In the genomic region with DNA sequence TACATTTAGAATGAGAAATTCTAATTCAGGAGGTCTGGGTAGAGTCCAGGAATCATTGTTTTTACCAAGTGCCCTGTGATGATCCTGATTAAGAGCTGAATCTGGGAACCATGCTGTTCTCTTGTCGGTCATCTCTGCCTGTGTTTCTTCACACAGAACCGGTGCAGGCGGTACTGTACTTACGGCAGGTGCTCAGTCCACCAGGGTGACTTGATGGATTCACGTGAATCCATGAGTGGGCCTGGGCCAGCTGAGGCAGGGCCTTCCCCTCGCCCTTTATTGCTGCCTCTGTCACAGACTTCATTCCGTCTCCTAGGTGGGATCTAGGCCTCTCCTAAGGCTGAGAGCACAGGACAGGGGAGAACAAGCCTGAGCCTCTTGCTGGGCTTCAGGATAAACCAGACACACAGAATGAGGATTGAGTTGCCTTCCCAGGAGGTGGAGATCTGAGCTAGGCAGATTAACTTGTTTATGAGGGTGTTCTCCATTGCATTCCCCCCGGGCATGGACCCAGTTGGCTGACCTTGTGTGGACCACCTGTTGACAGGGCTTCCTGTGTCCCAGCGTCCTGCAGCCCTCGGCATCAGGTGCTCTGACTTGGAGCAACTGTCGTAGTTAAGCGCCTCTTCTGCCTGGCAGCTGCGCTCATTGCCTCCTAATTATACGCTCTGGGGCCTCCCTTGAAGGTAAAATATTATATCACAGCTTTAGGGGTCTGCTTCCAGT, we compare ENCODE assay signal across 14 cellular contexts. TPM values are rescaled to one million over a fixed set of nuclear protein-coding genes. Genes with fewer than 3 reads are reported as not detected.
DNase-seq lines count a peak whose midpoint lies in the region; ATAC-seq and TF ChIP-seq lines count a peak whose summit lies in the region.
"Had no signal": no experiment of that assay in that cellular context is flagged by ENCODE, and none has a peak within 500 bp of the region (broad histone marks: within the 10 kb centered on the region; RNA-seq: fewer than 3 reads in every experiment).

No MANE protein-coding gene starts in this region.

- intact Hi-C loops in HCT116 (cut with micrococcal nuclease), result no loop called here

- H3K36me3 ChIP-seq in HCT116 (ENCODE audit: control insufficient read depth in 1 of 2, insufficient read depth in 2 of 2, low read length in 2 of 2) (no peaks in the 10 kb centered on the region), WERI-Rb-1 (no peaks in the 10 kb centered on the region), mucosa of rectum (ENCODE audit: control insufficient read depth in 2 of 2, insufficient read depth in 2 of 2, low read length in 2 of 2) (no peaks in the 10 kb centered on the region)

- BruUV-seq in HCT116 (replicated peaks; lab: Mats Ljungman, UMichigan), result no TSS peak

- no peak overlapping the region for H2AFZ ChIP-seq in HCT116 (ENCODE audit: low read depth, low read length, poor library complexity, severe bottlenecking)

- no peaks in the 10 kb centered on the region for H3K27me3 ChIP-seq in HCT116 (ENCODE audit: insufficient read depth, low read length)
- H3K27me3 ChIP-seq in WERI-Rb-1 (ENCODE audit: insufficient read depth, low read depth, severe bottlenecking), result no peaks in the 10 kb centered on the region
- H3K27me3 ChIP-seq in mucosa of rectum (ENCODE audit: control insufficient read depth in 2 of 2, insufficient read depth in 2 of 2, low read length in 2 of 2), result no peaks in the 10 kb centered on the region

- RAD21 ChIA-PET in HCT116 (lab: Charles Lee; ENCODE audit: low non-redundant PET in 1 of 2, low total read pairs in 2 of 2, uncharacterized antibody in 2 of 2, unreplicated experiment in 2 of 2), result no interaction called here

- CTCF ChIA-PET in HCT116 (lab: Charles Lee), result no interaction called here

- TF ChIP-seq RAD21 in HCT116 (IDR thresholded peaks at IDR 0.05; ENCODE audit: low read depth), result no peak

- in situ Hi-C loops in G401 (cut with HindIII; ENCODE audit: low sequenced_read_pairs), result no loop called here

- H3K27ac ChIP-seq in 22Rv1 (peak overlapping the region; percentile 20; the same call in 1 of the 2 replicates), HCT116 (ENCODE audit: low read depth, low read length) (no peak overlapping the region), WERI-Rb-1 (peak overlapping the region; percentile 49), mucosa of rectum (ENCODE audit: low read depth in 2 of 2, low read length in 2 of 2) (peak overlapping the region; percentile 94 to 99)

- no peaks in the 10 kb centered on the region for H4K20me1 ChIP-seq in HCT116 (ENCODE audit: insufficient read depth)

- H3K79me2 ChIP-seq in HCT116 (ENCODE audit: insufficient read depth, low read length), result no peaks in the 10 kb centered on the region

- H3K9ac ChIP-seq in HCT116 (ENCODE audit: low read length) (no peak overlapping the region), mucosa of rectum (ENCODE audit: low read depth in 1 of 2, low read length in 2 of 2) (peak overlapping the region in 1 of 2 donors; percentile 73)

- no peak for ATAC-seq in HCT116
- no peak for ATAC-seq in HG03342 (IDR thresholded peaks at IDR 0.05; ENCODE audit: unreplicated experiment)
- ATAC-seq: activated CD4-positive, alpha-beta T cell treated with anti-CD3 and anti-CD28 coated beads for 36 hours; stimulated activated naive CD8-positive, alpha-beta T cell treated with anti-CD3 and anti-CD28 coated beads, Interleukin-15, amount 100 ng/mL, for 72 hours had no signal

- DNase-seq in HCT116 (ENCODE audit: low read depth, low spot score) (no peak), WERI-Rb-1 (peak; percentile 64), NCI-H1436 treated with DMSO at 0.1 percent for 48 hours (lab: John Stamatoyannopoulos, UW) (no peak), G401 (ENCODE audit: low spot score) (no peak), kidney tubule cell (ENCODE audit: low spot score) (no peak)
- DNase-seq: activated CD4-positive, alpha-beta T cell treated with anti-CD3 and anti-CD28 coated beads for 36 hours; HFFc6; Kasumi-1; NCI-H187 treated with DMSO at 0.1 percent for 48 hours; SIG-M5; stimulated activated naive CD8-positive, alpha-beta T cell treated with anti-CD3 and anti-CD28 coated beads, Interleukin-15, amount 100 ng/mL, for 72 hours had no signal

- POLR2A ChIA-PET in HCT116 (lab: Charles Lee), result no interaction called here

- H3K4me2 ChIP-seq in HCT116 (ENCODE audit: low read length), result peak overlapping the region; percentile 62; the same call in 1 of the 2 replicates

- TF ChIP-seq POLR2A in HCT116 (IDR thresholded peaks at IDR 0.05; ENCODE audit: borderline replicate concordance, extremely low read depth, insufficient read depth, insufficient read length), result no peak

- peaks cover 11 to 20% of the 10 kb centered on the region in 2 experiments for H3K4me1 ChIP-seq in HCT116 (ENCODE audit: control insufficient read depth in 1 of 2, insufficient read depth in 2 of 2, low read length in 2 of 2)
- H3K4me1 ChIP-seq in mucosa of rectum (ENCODE audit: control insufficient read depth in 2 of 2, insufficient read depth in 2 of 2, low read length in 2 of 2), result peaks cover 23 to 53% of the 10 kb centered on the region in 2 donors

- H3K9me3 ChIP-seq in HCT116 (ENCODE audit: control insufficient read depth in 1 of 2, insufficient read depth in 1 of 2, low read depth in 1 of 2, low read length in 2 of 2) (no peaks in the 10 kb centered on the region), WERI-Rb-1 (ENCODE audit: severe bottlenecking) (no peaks in the 10 kb centered on the region), mucosa of rectum (ENCODE audit: control insufficient read depth in 2 of 2, low read length in 2 of 2) (no peaks in the 10 kb centered on the region)

- H3K4me3 ChIP-seq in HCT116 (replicated peaks in 1 of 2; ENCODE audit: low read depth in 1 of 2, low read length in 2 of 2), result no peak overlapping the region
- H3K4me3 ChIP-seq in WERI-Rb-1 (ENCODE audit: low read depth, low read length), result no peak overlapping the region
- no peak overlapping the region for H3K4me3 ChIP-seq in mucosa of rectum (ENCODE audit: low read length in 2 of 2)

- no peaks in the 10 kb centered on the region for H3K9me2 ChIP-seq in HCT116 (ENCODE audit: insufficient read depth)

- no peak for TF ChIP-seq CTCF in 22Rv1 (IDR thresholded peaks at IDR 0.05)
- TF ChIP-seq CTCF in HCT116 (IDR thresholded peaks at IDR 0.05 in 2 of 3, conservative IDR thresholded peaks at IDR 0.05 in 1 of 3; ENCODE audit: borderline replicate concordance in 1 of 3, insufficient read depth in 1 of 3, low read depth in 2 of 3, low read length in 2 of 3), result no peak
- no peak for TF ChIP-seq CTCF in WERI-Rb-1 (IDR thresholded peaks at IDR 0.05; ENCODE audit: low read depth, low read length)

TF ChIP-seq in HCT116, 20 proteins besides CTCF, POLR2A, EP300 and RAD21:
- TF ChIP-seq, protein P1, sequence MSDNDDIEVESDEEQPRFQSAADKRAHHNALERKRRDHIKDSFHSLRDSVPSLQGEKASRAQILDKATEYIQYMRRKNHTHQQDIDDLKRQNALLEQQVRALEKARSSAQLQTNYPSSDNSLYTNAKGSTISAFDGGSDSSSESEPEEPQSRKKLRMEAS (IDR thresholded peaks at IDR 0.05), result no peak
- TF ChIP-seq ELF1 (IDR thresholded peaks at IDR 0.05; ENCODE audit: borderline replicate concordance, low read depth), result no peak
TF ChIP-seq in HCT116: peak in this region for 0.

RNA-seq across cellular contexts. Expression of a gene that starts 42.1 kb away (rescaled TPM):
- 18.2 TPM for total RNA-seq in HCT116 (2021; ENCODE audit: unreplicated experiment)
- polyA plus RNA-seq in HCT116 (2012), result 9.1 and 10.6 TPM in 2 replicates
- total RNA-seq in G401 (2014; rRNA removed; shearing (Covaris generic)), result 2.3 and 2.6 TPM in 2 replicates
- total RNA-seq: HFFc6 had no signal
